ENCODE assay signal across 16 cellular contexts in the genomic region with DNA sequence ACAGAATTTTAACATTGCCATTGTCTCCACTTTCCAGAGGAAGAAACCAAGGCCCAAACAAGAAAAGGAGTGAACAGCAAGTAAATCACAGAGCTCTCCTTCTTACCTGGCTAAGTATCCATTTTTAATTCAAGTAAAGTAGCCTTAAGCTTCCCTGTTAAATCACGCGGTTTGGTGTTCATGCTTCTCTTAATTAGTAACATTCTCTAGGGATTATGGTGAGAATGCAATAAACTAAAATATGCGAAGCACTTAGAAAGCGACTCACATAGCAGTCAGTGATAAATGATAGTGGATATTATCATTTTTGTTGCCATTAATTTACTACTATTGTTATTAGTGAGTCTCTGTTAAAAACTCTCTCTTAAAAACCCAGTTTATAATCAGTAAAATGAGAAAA.
A peak's percentile ranks its signal among the peaks of the same experiment; 100 is the strongest.
DNase-seq lines count a peak whose midpoint lies in the region; ATAC-seq lines count a peak whose summit lies in the region.
"Had no signal": no experiment of that assay in that cellular context is flagged by ENCODE, and none has a peak within 500 bp of the region (broad histone marks: within the 10 kb centered on the region; RNA-seq: fewer than 3 reads in every experiment).

No MANE protein-coding gene starts in this region.

- H3K27me3 ChIP-seq in mesendoderm (ENCODE audit: insufficient read depth, low read length, poor library complexity), result no peaks in the 10 kb centered on the region
- H3K27me3 ChIP-seq: BE2C had no signal

- no peak overlapping the region for H2BK5ac ChIP-seq in mesendoderm (ENCODE audit: low read length)

- H3K4me1 ChIP-seq in mesendoderm (ENCODE audit: control insufficient read depth, low read depth, low read length), result no peaks in the 10 kb centered on the region
- H3K4me1 ChIP-seq: BE2C had no signal

- H2BK15ac ChIP-seq in mesendoderm (replicated peaks; ENCODE audit: low read depth), result no peak overlapping the region

- no peak overlapping the region for H3K4me3 ChIP-seq in mesendoderm (ENCODE audit: low read length)
- H3K4me3 ChIP-seq: GM23248 had no signal

- H3K4me2 ChIP-seq in mesendoderm (ENCODE audit: low read length), result no peak overlapping the region

- no peak overlapping the region for H3K23ac ChIP-seq in mesendoderm (ENCODE audit: low read length)

- no peak overlapping the region for H2BK120ac ChIP-seq in mesendoderm (ENCODE audit: low read depth, low read length)

- no peak overlapping the region for H3K9ac ChIP-seq in mesendoderm (ENCODE audit: low read length)
- H3K9ac ChIP-seq: GM23248 had no signal

- H3K79me2 ChIP-seq in mesendoderm (ENCODE audit: control insufficient read depth, insufficient read depth, low read length), result no peaks in the 10 kb centered on the region

- no peak overlapping the region for H2AK5ac ChIP-seq in mesendoderm (ENCODE audit: low read length)

- H3K27me3 Mint-ChIP-seq in effector memory CD8-positive, alpha-beta T cell, result no peaks in the 10 kb centered on the region
- H3K27me3 Mint-ChIP-seq: CD4-positive, CD25-positive, alpha-beta regulatory T cell; CD8-positive, alpha-beta memory T cell had no signal

- WGBS in mesendoderm (ENCODE audit: extremely low coverage, insufficient coverage, low lambda C conversion rate), result no CpG with 5 or more reads among the region's 4 CpGs

- H4K8ac ChIP-seq in mesendoderm (ENCODE audit: low read depth, low read length), result no peak overlapping the region

- peak; percentile 27 to 80 for DNase-seq in NCI-H524 (lab: John Stamatoyannopoulos, UW)
- DNase-seq in NCI-H82 treated with DMSO at 0.1 percent for 48 hours (lab: John Stamatoyannopoulos, UW; ENCODE audit: unreplicated experiment), result peak; percentile 5
- DNase-seq in mesendoderm, result peak; percentile 16
- DNase-seq in effector memory CD8-positive, alpha-beta T cell, result no peak
- no peak for DNase-seq in NCI-H748 (lab: John Stamatoyannopoulos, UW; ENCODE audit: unreplicated experiment)
- DNase-seq: ACHN; BE2C; C1 segment of cervical spinal cord; CD4-positive, CD25-positive, alpha-beta regulatory T cell; CD8-positive, alpha-beta memory T cell; COR-L47; GF-D8; GM23248; HCEC 1CT had no signal

- H3K27ac ChIP-seq in mesendoderm (ENCODE audit: low read depth, low read length), result no peak overlapping the region
- H3K27ac ChIP-seq: GM23248 had no signal

- no peak overlapping the region for H3K27ac Mint-ChIP-seq in effector memory CD8-positive, alpha-beta T cell
- H3K27ac Mint-ChIP-seq: CD4-positive, CD25-positive, alpha-beta regulatory T cell; CD8-positive, alpha-beta memory T cell had no signal

- no peaks in the 10 kb centered on the region for H3K36me3 ChIP-seq in mesendoderm (ENCODE audit: control insufficient read depth, insufficient read depth, low read length)
- H3K36me3 ChIP-seq: BE2C had no signal

- H3K79me1 ChIP-seq in mesendoderm (ENCODE audit: low read length), result no peaks in the 10 kb centered on the region

- no peak overlapping the region for H3K4ac ChIP-seq in mesendoderm (ENCODE audit: low read depth, low read length)

- no peaks in the 10 kb centered on the region for H3K36me3 Mint-ChIP-seq in effector memory CD8-positive, alpha-beta T cell (ENCODE audit: insufficient read depth)
- H3K36me3 Mint-ChIP-seq: CD4-positive, CD25-positive, alpha-beta regulatory T cell had no signal

- H3K56ac ChIP-seq in mesendoderm (ENCODE audit: low read length), result no peak overlapping the region

- H3K18ac ChIP-seq in mesendoderm (ENCODE audit: low read length), result no peak overlapping the region

- peaks cover 7 to 17% of the 10 kb centered on the region in 2 donors for H3K9me3 Mint-ChIP-seq in effector memory CD8-positive, alpha-beta T cell

- H3K4me3 Mint-ChIP-seq in effector memory CD8-positive, alpha-beta T cell, result no peak overlapping the region
- H3K4me3 Mint-ChIP-seq: CD4-positive, CD25-positive, alpha-beta regulatory T cell; CD8-positive, alpha-beta memory T cell had no signal

- no peak for ATAC-seq in GM21786 (IDR thresholded peaks at IDR 0.05; ENCODE audit: unreplicated experiment)
- ATAC-seq in GM21576 (IDR thresholded peaks at IDR 0.05; ENCODE audit: unreplicated experiment), result no peak
- ATAC-seq in effector memory CD8-positive, alpha-beta T cell (replicated peaks), result no peak

- H4K5ac ChIP-seq in mesendoderm (ENCODE audit: low read length), result no peak overlapping the region

- H3K4me1 Mint-ChIP-seq in effector memory CD8-positive, alpha-beta T cell (ENCODE audit: low read depth in 2 of 2), result no peaks in the 10 kb centered on the region
- H3K4me1 Mint-ChIP-seq: CD4-positive, CD25-positive, alpha-beta regulatory T cell; CD8-positive, alpha-beta memory T cell had no signal

Comparison
In these comparisons a context has a peak if more than half of its experiments do, and no peak if none do; other contexts are left out.
1. DNase-seq: peak in NCI-H524 (2 of 2), NCI-H82 treated with DMSO at 0.1 percent for 48 hours (single experiment) and mesendoderm (single experiment); none in effector memory CD8-positive, alpha-beta T cell (0 of 3) and NCI-H748 (single experiment).